8 cellular contexts compared by ENCODE assay signal in the genomic region with DNA sequence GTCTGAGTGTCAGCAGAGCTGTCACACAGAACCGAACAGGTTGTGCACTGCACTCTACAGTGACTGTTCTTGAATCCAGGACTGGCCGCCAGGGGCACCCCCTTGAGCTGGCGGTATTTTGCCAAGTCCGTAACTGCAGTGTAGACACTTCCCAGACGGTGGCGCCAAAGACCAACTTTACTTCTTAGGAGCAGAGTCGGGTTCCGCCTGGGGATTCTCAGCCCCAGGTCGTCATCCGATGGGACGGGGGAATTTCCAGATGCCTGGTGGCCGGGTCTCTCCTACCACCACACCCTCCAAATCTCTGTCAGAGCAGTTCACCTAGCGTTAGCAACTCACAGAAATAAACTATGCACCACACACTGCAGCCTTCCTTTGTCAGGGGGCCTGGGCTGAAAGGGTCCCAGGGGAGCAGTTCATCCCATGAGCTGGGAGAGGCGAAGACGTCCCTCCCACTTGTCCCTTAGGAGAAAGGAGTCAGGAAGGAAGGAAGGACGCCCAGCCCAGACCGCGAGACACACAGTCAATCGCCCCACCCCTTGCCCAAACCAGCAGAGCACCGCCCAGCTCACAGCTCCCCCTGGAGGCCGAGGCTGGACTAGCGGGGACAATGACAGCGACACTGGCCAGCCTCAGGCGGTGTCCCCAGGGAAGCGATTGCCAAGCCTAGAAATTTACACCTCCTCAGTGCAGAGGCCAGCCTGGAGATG. TPM values are rescaled to one million over a fixed set of nuclear protein-coding genes. Genes with fewer than 3 reads are reported as not detected.
A peak's percentile ranks its signal among the peaks of the same experiment; 100 is the strongest.
DNase-seq lines count a peak whose midpoint lies in the region; ATAC-seq and TF ChIP-seq lines count a peak whose summit lies in the region.

No MANE protein-coding gene starts in this region.

- H3K36me3 ChIP-seq in SU-DHL-6 (ENCODE audit: low read length) = no peaks in the 10 kb centered on the region
- H3K36me3 ChIP-seq in adipocyte (ENCODE audit: control insufficient read depth, insufficient read depth, low read length, severe bottlenecking) = no peaks in the 10 kb centered on the region
- H3K36me3 ChIP-seq in heart left ventricle = no peaks in the 10 kb centered on the region

- H3K79me2 ChIP-seq in SU-DHL-6 (ENCODE audit: insufficient read depth, low read length) = no peaks in the 10 kb centered on the region

- H3K9ac ChIP-seq in SU-DHL-6 (ENCODE audit: low read length) (peak overlapping the region; percentile 56), adipocyte (ENCODE audit: low read length) (peak overlapping the region; percentile 76)

- H3K4me3 ChIP-seq in SU-DHL-6 (ENCODE audit: insufficient read depth, low read length, poor library complexity, severe bottlenecking) (peak overlapping the region; percentile 51), adipocyte (ENCODE audit: low read length) (peak overlapping the region; percentile 77), heart left ventricle (peak overlapping the region in 10 of 12 donors; percentile 23 to 57 (median 46))

- H3K27me3 Mint-ChIP-seq in type B pancreatic cell = peaks cover 13% of the 10 kb centered on the region

- peaks cover 16% of the 10 kb centered on the region for H3K4me1 Mint-ChIP-seq in type B pancreatic cell (ENCODE audit: unreplicated experiment)

- H3K4me1 ChIP-seq in adipocyte (ENCODE audit: control insufficient read depth, insufficient read depth, low read length) (peaks cover 11% of the 10 kb centered on the region), heart left ventricle (peaks cover 0 to 25% (median 7%) of the 10 kb centered on the region in 12 donors)

- intact Hi-C loops in heart left ventricle (cut with DNase I) = loop anchor here (1.0 to 10.0 kb wide), 17 partner anchors 16 to 544 kb away; partner anchors contain the start of genes CTCF (in 5 of the 10), C16orf86 (in 4 of the 10), ENKD1 (in 4 of the 10) and CARMIL2 (in 2 of the 10)

- no peaks in the 10 kb centered on the region for H4K20me1 ChIP-seq in SU-DHL-6 (ENCODE audit: low read depth, low read length)

- ATAC-seq in HG02798 (IDR thresholded peaks at IDR 0.05; ENCODE audit: poor library complexity, unreplicated experiment) = peak; percentile 76
- peak; percentile 88 to 95 (median 93) for ATAC-seq in heart left ventricle

- H3K27ac Mint-ChIP-seq in type B pancreatic cell = peak overlapping the region; percentile 99

- H3K4me3 Mint-ChIP-seq in type B pancreatic cell = peak overlapping the region; percentile 91

- no peaks in the 10 kb centered on the region for H3F3A ChIP-seq in SU-DHL-6 (ENCODE audit: insufficient read depth)

- H3K27me3 ChIP-seq in SU-DHL-6 (ENCODE audit: low read length) = no peaks in the 10 kb centered on the region
- no peaks in the 10 kb centered on the region for H3K27me3 ChIP-seq in adipocyte (replicated peaks; ENCODE audit: control insufficient read depth, insufficient read depth, low read length)
- H3K27me3 ChIP-seq in heart left ventricle = no peaks in the 10 kb centered on the region

- TF ChIP-seq CTCF in GM12873 (IDR thresholded peaks at IDR 0.05; ENCODE audit: insufficient read depth, low read depth, low read length, missing control alignments) (peak; percentile 97), SU-DHL-6 (IDR thresholded peaks at IDR 0.05; ENCODE audit: insufficient read depth, low read length, poor library complexity, severe bottlenecking) (peak; percentile 87), heart left ventricle (IDR thresholded peaks at IDR 0.05) (peak; percentile 67 to 89 (median 76)), type B pancreatic cell (conservative IDR thresholded peaks at IDR 0.05) (peak; percentile 82)

- WGBS in heart left ventricle, 4 donors = 0 to 1% (median 0%) methylated on average over 16 to 25 of the region's 25 CpGs

- TF ChIP-seq POLR2A in heart left ventricle (IDR thresholded peaks at IDR 0.05) = peak in 1 of 2 donors; percentile 35

- peak overlapping the region; percentile 74 for H2AFZ ChIP-seq in SU-DHL-6 (ENCODE audit: low read depth, low read length, severe bottlenecking)

- DNase-seq in NCI-H1417 (lab: John Stamatoyannopoulos, UW) = peak; percentile 89 to 96 (median 94)
- peak; percentile 99 for DNase-seq in adipocyte (ENCODE audit: low read depth)
- peak; percentile 94 to 97 (median 95) for DNase-seq in heart left ventricle
- DNase-seq in pons (ENCODE audit: low spot score) = peak; percentile 96
- DNase-seq in type B pancreatic cell (ENCODE audit: extremely low spot score, unreplicated experiment) = peak; percentile 98

- H3K9me3 Mint-ChIP-seq in type B pancreatic cell = no peaks in the 10 kb centered on the region

- peak overlapping the region; percentile 89 for H3K4me2 ChIP-seq in SU-DHL-6 (ENCODE audit: low read depth, low read length, poor library complexity, severe bottlenecking)

- no peaks in the 10 kb centered on the region for H3K9me3 ChIP-seq in SU-DHL-6 (ENCODE audit: insufficient read depth, low read length)
- no peaks in the 10 kb centered on the region for H3K9me3 ChIP-seq in adipocyte (ENCODE audit: control insufficient read depth, low read length)
- H3K9me3 ChIP-seq in heart left ventricle = no peaks in the 10 kb centered on the region

- H3K9me2 ChIP-seq in SU-DHL-6 (replicated peaks; ENCODE audit: insufficient read depth, low read length) = no peaks in the 10 kb centered on the region

- H3K27ac ChIP-seq in SU-DHL-6 (ENCODE audit: low read depth, low read length) (peak overlapping the region; percentile 70), heart left ventricle (peak overlapping the region; percentile 51 to 93 (median 88))

- no peaks in the 10 kb centered on the region for H3K36me3 Mint-ChIP-seq in type B pancreatic cell

RNA-seq across cellular contexts. Expression of gene RIPOR1, which starts 7.4 kb away (rescaled TPM):
- total RNA-seq in heart left ventricle (100 to 1,000 TPM in 1 of 9 donors, 10 to 100 TPM in 8; 51.1 to 156 (median 69.4) TPM), type B pancreatic cell (ENCODE audit: low replicate concordance) (38.5 and 43.1 TPM in 2 replicates)
- polyA plus RNA-seq in heart left ventricle = 10 to 100 TPM; 40.7 to 45.5 TPM

RNA-seq across cellular contexts. Expression of gene AGRP, which starts 37.9 kb away (rescaled TPM):
- total RNA-seq in heart left ventricle (not detected), type B pancreatic cell (ENCODE audit: low replicate concordance) (not detected in 2 replicates)
- polyA plus RNA-seq in heart left ventricle = not detected

RNA-seq across cellular contexts. Expression of gene ATP6V0D1, which starts 40.3 kb away (rescaled TPM):
- total RNA-seq in heart left ventricle (100 to 1,000 TPM in 3 of 9 donors, 10 to 100 TPM in 6; 52.7 to 141 (median 68.5) TPM), type B pancreatic cell (ENCODE audit: low replicate concordance) (73.5 and 94.4 TPM in 2 replicates)
- 100 to 1,000 TPM in 1 of 2 donors, 10 to 100 TPM in 1; 18.6 to 104 TPM for polyA plus RNA-seq in heart left ventricle

RNA-seq across cellular contexts. Expression of gene CTCF, which starts 41.1 kb away (rescaled TPM):
- 10 to 100 TPM; 19.0 to 35.8 (median 25.4) TPM for total RNA-seq in heart left ventricle
- polyA plus RNA-seq in heart left ventricle = 10 to 100 TPM; 13.9 to 18.6 TPM
- total RNA-seq in type B pancreatic cell (ENCODE audit: low replicate concordance) = 48.4 and 57.8 TPM in 2 replicates

Comparison
In these comparisons a context has a peak if more than half of its experiments do, and no peak if none do; other contexts are left out.
1. Peak in every context shown above with its lines: DNase-seq, ATAC-seq, H3K4me3 ChIP-seq and H3K27ac ChIP-seq.